Comparison of ENCODE assay signal across 11 cellular contexts in genomic region chrX:40278340-40279090, GRCh38.
DNase-seq lines count a peak whose midpoint lies in the region; ATAC-seq, FAIRE-seq and TF ChIP-seq lines count a peak whose summit lies in the region.
"Had no signal": no experiment of that assay in that cellular context is flagged by ENCODE, and none has a peak within 500 bp of the region (broad histone marks: within the 10 kb centered on the region; RNA-seq: fewer than 3 reads in every experiment).

No MANE protein-coding gene starts in this region.

- H3K27ac ChIP-seq in small intestine (ENCODE audit: low read depth in 1 of 2, low read length in 1 of 2), result peak overlapping the region in 1 of 2 donors; percentile 39
- no peak overlapping the region for H3K27ac ChIP-seq in testis

- H3K4me1 ChIP-seq in small intestine (ENCODE audit: control insufficient read depth in 2 of 2, insufficient read depth in 1 of 2, low read depth in 1 of 2, low read length in 1 of 2) (peaks cover 0 to 2% of the 10 kb centered on the region in 2 donors), testis (no peaks in the 10 kb centered on the region)

- H3K4me3 ChIP-seq in small intestine (ENCODE audit: low read depth in 1 of 2, low read length in 2 of 2), result no peak overlapping the region
- no peak overlapping the region for H3K4me3 ChIP-seq in testis

- no peak overlapping the region for H3K4me3 Mint-ChIP-seq in activated naive CD8-positive, alpha-beta T cell

- H3K36me3 Mint-ChIP-seq in activated naive CD8-positive, alpha-beta T cell, result no peaks in the 10 kb centered on the region

- no peak for ATAC-seq in GM21717 (IDR thresholded peaks at IDR 0.05; ENCODE audit: unreplicated experiment)

- no peak for FAIRE-seq in small intestine (lab: Jason Lieb, UNC)
- FAIRE-seq in H54 (lab: Jason Lieb, UNC), result no peak
- FAIRE-seq: endothelial cell of umbilical vein had no signal

- H3K27me3 ChIP-seq in small intestine (ENCODE audit: control insufficient read depth in 2 of 2, insufficient read depth in 2 of 2, low read length in 2 of 2) (no peaks in the 10 kb centered on the region), testis (no peaks in the 10 kb centered on the region)

- 55 to 60% (median 55%) methylated on average over 10 of the region's 10 CpGs for WGBS in small intestine, 3 donors
- 87 to 92% methylated on average over 8 to 10 of the region's 10 CpGs for WGBS in testis, 2 donors

- DNase-seq in Daoy (ENCODE audit: low read depth) (peak; percentile 67), small intestine (peak; percentile 32), H54 (ENCODE audit: insufficient read length, low spot score) (no peak), Kasumi-1 (lab: John Stamatoyannopoulos, UW) (no peak), testis (no peak)
- peak; percentile 28 for DNase-seq in activated CD4-positive, alpha-beta T cell treated with anti-CD3 and anti-CD28 coated beads for 48 hours
- DNase-seq: activated CD4-positive, CD25-positive, alpha-beta regulatory T cell treated with anti-CD3 and anti-CD28 coated beads, Interleukin-2, amount 50 U/mL, for 72 hours; NCI-H446 treated with DMSO at 0.1 percent for 48 hours had no signal

- no peaks in the 10 kb centered on the region for H3K27me3 Mint-ChIP-seq in activated naive CD8-positive, alpha-beta T cell

- H3K9me3 ChIP-seq in small intestine (ENCODE audit: control insufficient read depth, low read depth) (no peaks in the 10 kb centered on the region), testis (no peaks in the 10 kb centered on the region)

- intact Hi-C loops in testis (cut with DNase I; ENCODE audit: low total_unique reads), result no loop called here

- no peak for TF ChIP-seq CTCF in testis (IDR thresholded peaks at IDR 0.05)

- no peaks in the 10 kb centered on the region for H3K9me3 Mint-ChIP-seq in activated naive CD8-positive, alpha-beta T cell (ENCODE audit: low read depth)

- no peaks in the 10 kb centered on the region for H3K36me3 ChIP-seq in small intestine (ENCODE audit: control insufficient read depth in 2 of 2, insufficient read depth in 2 of 2, low read length in 2 of 2)
- no peaks in the 10 kb centered on the region for H3K36me3 ChIP-seq in testis (ENCODE audit: low read depth, missing control alignments)

- no peak for TF ChIP-seq POLR2A in H54 (IDR thresholded peaks at IDR 0.05; ENCODE audit: low read depth, low read length)
- no peak for TF ChIP-seq POLR2A in testis (IDR thresholded peaks at IDR 0.05)

- peak overlapping the region; percentile 64 for H3K27ac Mint-ChIP-seq in activated naive CD8-positive, alpha-beta T cell

- peaks cover 26% of the 10 kb centered on the region for H3K4me1 Mint-ChIP-seq in activated naive CD8-positive, alpha-beta T cell (ENCODE audit: low read depth)

Comparison
In these comparisons a context has a peak if more than half of its experiments do, and no peak if none do; other contexts are left out.
1. DNase-seq: peak in Daoy (single experiment), activated CD4-positive, alpha-beta T cell treated with anti-CD3 and anti-CD28 coated beads for 48 hours (single experiment) and small intestine (single experiment); none in H54 (single experiment), Kasumi-1 (0 of 2) and testis (single experiment).